In genomic region chrX:17443546-17443945, GRCh38 we compare ENCODE assay signal across 25 cellular contexts.
"Had no signal": no experiment of that assay in that cellular context is flagged by ENCODE, and none has a peak within 500 bp of the region (broad histone marks: within the 10 kb centered on the region; RNA-seq: fewer than 3 reads in every experiment).

No MANE protein-coding gene starts in this region.

- H3K4me1 ChIP-seq: colonic mucosa, lower lobe of right lung, prostate gland, right atrium auricular region, testis had no signal

- H3K4me1 Mint-ChIP-seq: stimulated activated effector memory CD8-positive, alpha-beta T cell treated with anti-CD3 and anti-CD28 coated beads, Interleukin-12 subunit alpha, Interleukin-12 subunit beta, amount 100 ng/mL, for 72 hours had no signal

- FAIRE-seq: endometrium, frontal cortex, keratinocyte had no signal

- H3K36me3 Mint-ChIP-seq: natural killer cell treated with Interleukin-12 subunit alpha and Interleukin-12 subunit beta and Interleukin-15 and Interleukin-18, amount 100 ng/mL, for 72 hours; stimulated activated effector memory CD8-positive, alpha-beta T cell treated with anti-CD3 and anti-CD28 coated beads, Interleukin-12 subunit alpha, Interleukin-12 subunit beta, amount 100 ng/mL, for 72 hours; type B pancreatic cell had no signal

- H3K27me3 Mint-ChIP-seq: effector memory CD8-positive, alpha-beta T cell; type B pancreatic cell had no signal

- H3K27ac ChIP-seq: colonic mucosa, esophagus squamous epithelium, lower lobe of right lung, neutrophil, prostate gland, right atrium auricular region, testis, tibial artery had no signal

- H3K36me3 ChIP-seq: colonic mucosa, esophagus squamous epithelium, lower lobe of right lung, neutrophil, prostate gland, right atrium auricular region, tibial artery had no signal

- H3K4me2 ChIP-seq: smooth muscle cell had no signal

- H3K27ac Mint-ChIP-seq: dendritic cell treated with granulocyte-macrophage colony-stimulating factor and Interleukin-4, amounts not matched to agents 40 ng/mL and 50 ng/mL, for 4 days; effector memory CD8-positive, alpha-beta T cell; natural killer cell treated with Interleukin-12 subunit alpha and Interleukin-12 subunit beta and Interleukin-15 and Interleukin-18, amount 100 ng/mL, for 72 hours; stimulated activated effector memory CD8-positive, alpha-beta T cell treated with anti-CD3 and anti-CD28 coated beads, Interleukin-12 subunit alpha, Interleukin-12 subunit beta, amount 100 ng/mL, for 72 hours; type B pancreatic cell had no signal

- H3K4me3 Mint-ChIP-seq: dendritic cell treated with granulocyte-macrophage colony-stimulating factor and Interleukin-4, amounts not matched to agents 40 ng/mL and 50 ng/mL, for 4 days; effector memory CD8-positive, alpha-beta T cell; natural killer cell treated with Interleukin-12 subunit alpha and Interleukin-12 subunit beta and Interleukin-15 and Interleukin-18, amount 100 ng/mL, for 72 hours; neural crest cell; stimulated activated effector memory CD8-positive, alpha-beta T cell treated with anti-CD3 and anti-CD28 coated beads, Interleukin-12 subunit alpha, Interleukin-12 subunit beta, amount 100 ng/mL, for 72 hours; type B pancreatic cell had no signal

- H3K27me3 ChIP-seq: colonic mucosa, esophagus squamous epithelium, neutrophil, right atrium auricular region, testis, tibial artery had no signal

- DNase-seq: colonic mucosa; effector memory CD8-positive, alpha-beta T cell; erythroblast; esophagus squamous epithelium; left ventricle myocardium superior; lower lobe of right lung; stimulated activated CD4-positive, alpha-beta T cell treated with anti-CD3 and anti-CD28 coated beads, Interleukin-12 subunit alpha, Interleukin-12 subunit beta, amount 100 ng/mL, for 4 hours; stimulated activated CD4-positive, alpha-beta T cell treated with anti-CD3 and anti-CD28 coated beads, Interleukin-1b, Interleukin-23, amount 100 ng/mL, for 48 hours; stimulated activated CD4-positive, alpha-beta T cell treated with anti-CD3 and anti-CD28 coated beads, Interleukin-4, amount 100 ng/mL, for 1 hour; stimulated activated naive CD8-positive, alpha-beta T cell treated with anti-CD3 and anti-CD28 coated beads, Interleukin-15, Interleukin-2, amounts not matched to agents 100 U/mL and 50 U/mL, for 24 hours; substantia nigra; testis; tibial artery had no signal

- H3K4me3 ChIP-seq: colonic mucosa, esophagus squamous epithelium, lower lobe of right lung, prostate gland, right atrium auricular region, smooth muscle cell, testis, tibial artery had no signal

- H3K9me3 Mint-ChIP-seq: dendritic cell treated with granulocyte-macrophage colony-stimulating factor and Interleukin-4, amounts not matched to agents 40 ng/mL and 50 ng/mL, for 4 days; effector memory CD8-positive, alpha-beta T cell; natural killer cell treated with Interleukin-12 subunit alpha and Interleukin-12 subunit beta and Interleukin-15 and Interleukin-18, amount 100 ng/mL, for 72 hours; neural crest cell; stimulated activated effector memory CD8-positive, alpha-beta T cell treated with anti-CD3 and anti-CD28 coated beads, Interleukin-12 subunit alpha, Interleukin-12 subunit beta, amount 100 ng/mL, for 72 hours; type B pancreatic cell had no signal
